9 cellular contexts compared by ENCODE assay signal in the genomic region with DNA sequence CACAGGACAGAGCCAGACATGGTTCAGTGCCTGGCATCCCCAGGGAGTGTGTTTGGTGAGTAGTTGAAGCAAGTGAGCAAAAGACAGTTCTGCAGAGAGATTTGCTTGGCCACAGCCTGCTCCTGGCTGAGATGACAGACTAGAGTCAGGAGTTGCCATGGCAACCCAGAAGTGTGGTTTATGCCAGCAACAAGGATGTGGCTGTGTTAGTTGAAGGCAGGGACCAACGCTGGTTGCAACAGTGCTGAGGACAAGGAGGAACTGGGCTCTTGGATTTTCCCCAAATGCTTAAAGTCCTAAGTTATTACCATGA. TPM values are rescaled to one million over a fixed set of nuclear protein-coding genes. Genes with fewer than 3 reads are reported as not detected.
DNase-seq lines count a peak whose midpoint lies in the region; ATAC-seq, FAIRE-seq and TF ChIP-seq lines count a peak whose summit lies in the region.
"Had no signal": no experiment of that assay in that cellular context is flagged by ENCODE, and none has a peak within 500 bp of the region (broad histone marks: within the 10 kb centered on the region; RNA-seq: fewer than 3 reads in every experiment).

No MANE protein-coding gene starts in this region.

- CTCF ChIA-PET in A549 (lab: Yijun Ruan, JAX): interaction anchor here (0.6 to 2.4 kb wide), 4 partner anchors 13 to 96 kb away, joined by 3 to 9 read pairs (median 6); no protein-coding TSS in a partner anchor

- H3K27ac ChIP-seq in A549: no peak overlapping the region; a peak in 1 of 6 replicates
- peak overlapping the region; percentile 52 for H3K27ac ChIP-seq in GM23248
- H3K27ac ChIP-seq: neutrophil had no signal

- H3K4me1 ChIP-seq in A549 (peaks cover 16% of the 10 kb centered on the region; the same call in 1 of the 3 replicates), GM23248 (ENCODE audit: insufficient read depth) (no peaks in the 10 kb centered on the region)

- TF ChIP-seq EP300 in A549 (IDR thresholded peaks at IDR 0.05): no peak

- FAIRE-seq in A549 (lab: Jason Lieb, UNC): no peak

- H3K4me3 ChIP-seq in A549 (no peak overlapping the region), GM23248 (no peak overlapping the region), fibroblast of villous mesenchyme (ENCODE audit: low read depth, low read length) (no peak overlapping the region)

- 31% methylated on average over 1 of the region's 1 CpG for WGBS in A549 (ENCODE audit: missing lambda C conversion rate)
- 6% methylated on average over 1 of the region's 1 CpG for WGBS in GM23248 (ENCODE audit: low coverage in 1 of 2, low lambda C conversion rate in 2 of 2, missing lambda C conversion rate in 2 of 2), 2 experiments

- H3K9me2 ChIP-seq in GM23248 (ENCODE audit: insufficient read depth): no peaks in the 10 kb centered on the region

- POLR2A ChIA-PET in A549 (lab: Yijun Ruan, JAX): no interaction called here

- no peaks in the 10 kb centered on the region for H4K20me1 ChIP-seq in GM23248 (ENCODE audit: insufficient read depth)

- H3K9ac ChIP-seq in GM23248: no peak overlapping the region

- H3K27me3 ChIP-seq in GM23248 (replicated peaks; ENCODE audit: insufficient read depth): no peaks in the 10 kb centered on the region

- H3K79me2 ChIP-seq in GM23248 (ENCODE audit: insufficient read depth): no peaks in the 10 kb centered on the region

- peak; percentile 23 to 71 for DNase-seq in A549 (ENCODE audit: low read depth in 1 of 2, low spot score in 1 of 2)
- peak; percentile 94 for DNase-seq in GM23248
- peak; percentile 27 for DNase-seq in UCSD-AML1 (lab: John Stamatoyannopoulos, UW; ENCODE audit: unreplicated experiment)
- DNase-seq in fibroblast of villous mesenchyme (ENCODE audit: low read depth): peak; percentile 83
- peak; percentile 37 to 96 (median 78) for DNase-seq in posterior cingulate gyrus
- DNase-seq in activated effector memory CD4-positive, alpha-beta T cell treated with Interleukin-2 at 50 U/mL for 16 hours: no peak

- TF ChIP-seq CTCF in A549 (IDR thresholded peaks at IDR 0.05): no peak
- TF ChIP-seq CTCF in fibroblast of villous mesenchyme (IDR thresholded peaks at IDR 0.05; ENCODE audit: insufficient read depth, low read depth, low read length): no peak

- H3K36me3 ChIP-seq in GM23248 (ENCODE audit: low read depth): no peaks in the 10 kb centered on the region
- H3K36me3 ChIP-seq: neutrophil had no signal

- H2AFZ ChIP-seq in GM23248: no peak overlapping the region; the same call in 1 of the 2 replicates

- H3K4me2 ChIP-seq in A549 (no peak overlapping the region; the same call in 2 of the 3 replicates), GM23248 (ENCODE audit: unreplicated experiment) (no peak overlapping the region)

- TF ChIP-seq POLR2A in A549 (IDR thresholded peaks at IDR 0.05; ENCODE audit: low read length): no peak

- 0 out of 2 replicates have a peak, but pooled peaks cover 18% of the 10 kb centered on the region for H3F3A ChIP-seq in GM23248 (ENCODE audit: insufficient read depth)

- no peak for TF ChIP-seq RAD21 in A549 (conservative IDR thresholded peaks at IDR 0.05 in 1 of 2, IDR thresholded peaks at IDR 0.05 in 1 of 2)

- no peak for ATAC-seq in A549
- ATAC-seq in GM21360 (IDR thresholded peaks at IDR 0.05; ENCODE audit: unreplicated experiment): no peak
- ATAC-seq in GM18907 (IDR thresholded peaks at IDR 0.05; ENCODE audit: unreplicated experiment): no peak

- in situ Hi-C loops in GM23248 (cut with MboI): no loop called here

- intact Hi-C loops in posterior cingulate gyrus (cut with DNase I): no loop called here

- H3K9me3 ChIP-seq in A549: no peaks in the 10 kb centered on the region
- no peaks in the 10 kb centered on the region for H3K9me3 ChIP-seq in GM23248 (ENCODE audit: low read depth)
- H3K9me3 ChIP-seq: neutrophil had no signal

TF ChIP-seq in A549, 52 proteins besides CTCF, POLR2A, EP300 and RAD21:
- TF ChIP-seq RFX5 (IDR thresholded peaks at IDR 0.05): peak; percentile 93
- TF ChIP-seq PHF8 (IDR thresholded peaks at IDR 0.05; ENCODE audit: borderline replicate concordance, low read depth): no peak
- no peak for TF ChIP-seq MAFK (IDR thresholded peaks at IDR 0.05; ENCODE audit: partially characterized antibody)
TF ChIP-seq in A549: peak in this region for 1.

RNA-seq across cellular contexts. Expression of a gene that starts 2.7 kb away (rescaled TPM):
- polyA plus RNA-seq in A549 (2011; rRNA removed) (1.1 and 1.4 TPM in 2 replicates), A549 (2017; fragmentation: RNase III; extraction: RNeasy Plus Mini Kit Qiagen cat#74134 plus additional on column Dnase treatment) (0.70 to 0.92 TPM (median 0.71 TPM) in 3 replicates), GM23248 (2016; fragmentation: Nextera tagmentation; extraction: Ambion mirVana) (0.48 and 1.4 TPM in 2 replicates)
- polyA plus RNA-seq in A549 (2012; cell fraction: cytosol; rRNA removed): 1.8 and 1.9 TPM in 2 replicates
- 3.0 and 4.2 TPM in 2 replicates for polyA plus RNA-seq in A549 (2012; cell fraction: nucleus; rRNA removed)
- polyA minus RNA-seq in A549 (2011; rRNA and poly(A)+ RNA removed): 0.37 and 0.54 TPM in 2 replicates
- total RNA-seq in GM23248 (2014; rRNA removed; shearing (Covaris generic)): 3.1 TPM in 1 of 2 replicates, not detected in the other
- 7.7 and 11.2 TPM in 2 replicates for total RNA-seq in fibroblast of villous mesenchyme
